In genomic region chr1:35555601-35556477, GRCh38 we compare ENCODE assay signal across 8 cellular contexts. TPM values are rescaled to one million over a fixed set of nuclear protein-coding genes. Genes with fewer than 3 reads are reported as not detected.
DNase-seq lines count a peak whose midpoint lies in the region; ATAC-seq and TF ChIP-seq lines count a peak whose summit lies in the region.

No MANE protein-coding gene starts in this region.

- peak; percentile 86 for DNase-seq in NCI-H2107 treated with DMSO at 0.1 percent for 48 hours (lab: John Stamatoyannopoulos, UW; ENCODE audit: unreplicated experiment)
- DNase-seq in NCI-H2107 (lab: John Stamatoyannopoulos, UW), result no peak
- DNase-seq in NCI-H2081 treated with DMSO at 0.1 percent for 48 hours (lab: John Stamatoyannopoulos, UW), result peak; percentile 97
- DNase-seq in breast epithelium (ENCODE audit: low spot score in 2 of 2), result no peak
- DNase-seq in naive thymus-derived CD8-positive, alpha-beta T cell, result no peak
- no peak for DNase-seq in activated CD4-positive, alpha-beta T cell treated with anti-CD3 and anti-CD28 coated beads for 48 hours

- H3K27ac Mint-ChIP-seq in naive thymus-derived CD8-positive, alpha-beta T cell, result peak overlapping the region; percentile 13 to 99 (median 88)

- no peaks in the 10 kb centered on the region for H3K9me3 ChIP-seq in breast epithelium

- H3K4me3 ChIP-seq in breast epithelium, result peak overlapping the region; percentile 81 to 95 (median 88)

- peaks cover 0 to 33% (median 12%) of the 10 kb centered on the region in 3 donors for H3K36me3 Mint-ChIP-seq in naive thymus-derived CD8-positive, alpha-beta T cell

- peaks cover 30 to 63% (median 56%) of the 10 kb centered on the region in 4 donors for H3K4me1 Mint-ChIP-seq in naive thymus-derived CD8-positive, alpha-beta T cell

- H3K27ac ChIP-seq in breast epithelium, result peak overlapping the region in 1 of 2 donors; percentile 99

- no peak for TF ChIP-seq CTCF in breast epithelium (IDR thresholded peaks at IDR 0.05)

- no peak for ATAC-seq in naive thymus-derived CD8-positive, alpha-beta T cell
- ATAC-seq in GM21737 (IDR thresholded peaks at IDR 0.05; ENCODE audit: unreplicated experiment) (no peak), GM18861 (IDR thresholded peaks at IDR 0.05; ENCODE audit: unreplicated experiment) (no peak)

- no peak for TF ChIP-seq POLR2A in breast epithelium (IDR thresholded peaks at IDR 0.05)

- H3K9me3 Mint-ChIP-seq in naive thymus-derived CD8-positive, alpha-beta T cell, result no peaks in the 10 kb centered on the region

- H3K36me3 ChIP-seq in breast epithelium, result no peaks in the 10 kb centered on the region

- H3K4me3 Mint-ChIP-seq in naive thymus-derived CD8-positive, alpha-beta T cell, result peak overlapping the region; percentile 88 to 99 (median 95)

- H3K27me3 ChIP-seq in breast epithelium, result no peaks in the 10 kb centered on the region

- POLR2A ChIA-PET in naive thymus-derived CD8-positive, alpha-beta T cell (lab: Charles Lee), result interaction anchor here (0.8 to 3.6 kb wide), 5 partner anchors 15 to 894 kb away, joined by 3 to 22 read pairs (median 8); partner anchors contain the start of genes OSCP1 and SFPQ

- H3K4me1 ChIP-seq in breast epithelium, result peaks cover 0 to 26% of the 10 kb centered on the region in 2 donors

- intact Hi-C loops in breast epithelium (cut with DNase I; ENCODE audit: low total_unique reads), result no loop called here

- H3K27me3 Mint-ChIP-seq in naive thymus-derived CD8-positive, alpha-beta T cell, result no peaks in the 10 kb centered on the region

RNA-seq across cellular contexts. Expression of gene KIAA0319L, which starts 1.4 kb away (rescaled TPM):
- 100 to 1,000 TPM in 2 of 3 donors, 10 to 100 TPM in 1; 49.0 to 104 (median 103) TPM for total RNA-seq in breast epithelium
- 10 to 100 TPM; 70.9 to 71.1 TPM for total RNA-seq in naive thymus-derived CD8-positive, alpha-beta T cell
- polyA plus RNA-seq in naive thymus-derived CD8-positive, alpha-beta T cell, result 10 to 100 TPM; 16.0 to 25.2 (median 21.9) TPM

RNA-seq across cellular contexts. Expression of gene NCDN, which starts 1.8 kb away (rescaled TPM):
- total RNA-seq in breast epithelium, result 10 to 100 TPM in 2 of 3 donors, 1 to 10 TPM in 1; 9.9 to 22.3 (median 16.2) TPM
- 10 to 100 TPM; 25.0 to 25.6 TPM for total RNA-seq in naive thymus-derived CD8-positive, alpha-beta T cell
- 10 to 100 TPM; 11.7 to 18.1 (median 16.6) TPM for polyA plus RNA-seq in naive thymus-derived CD8-positive, alpha-beta T cell

RNA-seq across cellular contexts. Expression of gene TFAP2E, which starts 17.3 kb away (rescaled TPM):
- 1 to 10 TPM in 1 of 3 donors, under 1 TPM in 2; 0.44 to 2.6 (median 0.64) TPM for total RNA-seq in breast epithelium
- total RNA-seq in naive thymus-derived CD8-positive, alpha-beta T cell, result 1 to 10 TPM; 2.6 to 3.2 TPM
- under 1 TPM; 0.20 to 0.59 (median 0.40) TPM for polyA plus RNA-seq in naive thymus-derived CD8-positive, alpha-beta T cell

Comparison
In these comparisons a context has a peak if more than half of its experiments do, and no peak if none do; other contexts are left out.
1. DNase-seq: peak in NCI-H2107 treated with DMSO at 0.1 percent for 48 hours (single experiment) and NCI-H2081 treated with DMSO at 0.1 percent for 48 hours (single experiment); none in NCI-H2107 (single experiment), breast epithelium (0 of 2), naive thymus-derived CD8-positive, alpha-beta T cell (0 of 10) and activated CD4-positive, alpha-beta T cell treated with anti-CD3 and anti-CD28 coated beads for 48 hours (single experiment).